In genomic region chr20:14288341-14289330, GRCh38 we compare ENCODE assay signal across 18 cellular contexts. TPM values are rescaled to one million over a fixed set of nuclear protein-coding genes. Genes with fewer than 3 reads are reported as not detected.
A peak's percentile ranks its signal among the peaks of the same experiment; 100 is the strongest.
DNase-seq lines count a peak whose midpoint lies in the region; ATAC-seq and TF ChIP-seq lines count a peak whose summit lies in the region.
"Had no signal": no experiment of that assay in that cellular context is flagged by ENCODE, and none has a peak within 500 bp of the region (broad histone marks: within the 10 kb centered on the region; RNA-seq: fewer than 3 reads in every experiment).

No MANE protein-coding gene starts in this region.

- intact Hi-C loops in upper lobe of right lung (cut with DNase I): no loop called here
- intact Hi-C loops in esophagus squamous epithelium (cut with DNase I): no loop called here

- POLR2A ChIA-PET in SK-N-SH (lab: Yijun Ruan, JAX): no interaction called here

- ATAC-seq in upper lobe of right lung: peak; percentile 52
- ATAC-seq: GM12878, GM23338, natural killer cell had no signal

- no peaks in the 10 kb centered on the region for H3K27me3 ChIP-seq in SK-N-SH (ENCODE audit: insufficient read depth)
- H3K27me3 ChIP-seq in upper lobe of right lung: no peaks in the 10 kb centered on the region
- no peaks in the 10 kb centered on the region for H3K27me3 ChIP-seq in esophagus squamous epithelium
- H3K27me3 ChIP-seq: cardiac muscle cell, thyroid gland had no signal

- H3K4me1 ChIP-seq in SK-N-SH (ENCODE audit: control insufficient read depth in 1 of 2, insufficient read depth in 2 of 2, low read depth in 1 of 2, low read length in 1 of 2) (no peaks in the 10 kb centered on the region), upper lobe of right lung (no peaks in the 10 kb centered on the region), esophagus squamous epithelium (peaks cover 0 to 20% (median 0%) of the 10 kb centered on the region in 3 donors)
- H3K4me1 ChIP-seq: thyroid gland had no signal

- H2AFZ ChIP-seq in SK-N-SH (ENCODE audit: low read depth): no peak overlapping the region
- H2AFZ ChIP-seq: GM23338 had no signal

- no peak for TF ChIP-seq RAD21 in SK-N-SH (IDR thresholded peaks at IDR 0.05; ENCODE audit: low read length)

- 0 out of 2 replicates have a peak overlapping the region, but pooled peaks have one; percentile 9 for H3K4me2 ChIP-seq in SK-N-SH
- H3K4me2 ChIP-seq: GM23338 had no signal

- no peaks in the 10 kb centered on the region for H3K79me2 ChIP-seq in SK-N-SH (ENCODE audit: insufficient read depth)

- DNase-seq in DMS53 (lab: John Stamatoyannopoulos, UW) (peak; percentile 51), DMS53 treated with DMSO at 0.1 percent for 48 hours (lab: John Stamatoyannopoulos, UW; ENCODE audit: unreplicated experiment) (no peak), SK-N-SH (no peak), foreskin fibroblast (peak; percentile 77 to 83), upper lobe of right lung (no peak), activated T-cell treated with anti-CD3 and anti-CD28 coated beads for 4 hours (no peak), pons (ENCODE audit: low spot score) (no peak), esophagus squamous epithelium (lab: John Stamatoyannopoulos, UW) (no peak)
- DNase-seq: activated CD4-positive, alpha-beta T cell treated with anti-CD3 and anti-CD28 coated beads for 1 hour; natural killer cell; NCI-H146; small intestine; thyroid gland had no signal

- TF ChIP-seq EP300 in SK-N-SH (IDR thresholded peaks at IDR 0.05; ENCODE audit: borderline replicate concordance in 1 of 2, low read depth in 1 of 2, low read length in 1 of 2): no peak

- WGBS in SK-N-SH (ENCODE audit: low lambda C conversion rate): 42% methylated on average over 3 of the region's 3 CpGs
- WGBS in esophagus squamous epithelium, 2 donors: 48 to 59% methylated on average over 3 of the region's 3 CpGs

- no peaks in the 10 kb centered on the region for H4K20me1 ChIP-seq in SK-N-SH (ENCODE audit: insufficient read depth)

- no peak for TF ChIP-seq POLR2A in esophagus squamous epithelium (IDR thresholded peaks at IDR 0.05)

- no peak overlapping the region for H3K9ac ChIP-seq in SK-N-SH

- H3K4me3 ChIP-seq in SK-N-SH (ENCODE audit: low read depth in 2 of 2, low read length in 1 of 2) (no peak overlapping the region), foreskin fibroblast (ENCODE audit: low read depth in 1 of 2, low read length in 2 of 2) (no peak overlapping the region), upper lobe of right lung (no peak overlapping the region), esophagus squamous epithelium (no peak overlapping the region)
- H3K4me3 ChIP-seq: cardiac muscle cell, GM12878, GM23338, thyroid gland had no signal

- H3F3A ChIP-seq in SK-N-SH (replicated peaks; ENCODE audit: insufficient read depth): no peaks in the 10 kb centered on the region

- no peaks in the 10 kb centered on the region for H3K9me3 ChIP-seq in SK-N-SH
- H3K9me3 ChIP-seq in upper lobe of right lung: no peaks in the 10 kb centered on the region
- no peaks in the 10 kb centered on the region for H3K9me3 ChIP-seq in esophagus squamous epithelium
- H3K9me3 ChIP-seq: thyroid gland had no signal

- H3K27ac ChIP-seq in SK-N-SH (ENCODE audit: low read depth in 2 of 2, low read length in 1 of 2): peak overlapping the region in 1 of 2 experiments; percentile 18; a peak in 1 of 4 replicates
- H3K27ac ChIP-seq in upper lobe of right lung: no peak overlapping the region
- H3K27ac ChIP-seq in esophagus squamous epithelium: peak overlapping the region in 2 of 4 donors; percentile 1 to 38
- H3K27ac ChIP-seq: 22Rv1, cardiac muscle cell, thyroid gland had no signal

- H3K36me3 ChIP-seq in SK-N-SH (replicated peaks in 1 of 2; ENCODE audit: control insufficient read depth in 1 of 2, insufficient read depth in 2 of 2, low read length in 1 of 2) (no peaks in the 10 kb centered on the region), upper lobe of right lung (no peaks in the 10 kb centered on the region), esophagus squamous epithelium (no peaks in the 10 kb centered on the region)
- H3K36me3 ChIP-seq: cardiac muscle cell, thyroid gland had no signal

- CTCF ChIA-PET in SK-N-SH (lab: Yijun Ruan, JAX): no interaction called here

- no peaks in the 10 kb centered on the region for H3K9me2 ChIP-seq in SK-N-SH

- TF ChIP-seq CTCF in SK-N-SH (IDR thresholded peaks at IDR 0.05) (no peak), foreskin fibroblast (IDR thresholded peaks at IDR 0.05; ENCODE audit: low read depth, low read length) (no peak), upper lobe of right lung (IDR thresholded peaks at IDR 0.05) (no peak), esophagus squamous epithelium (IDR thresholded peaks at IDR 0.05) (no peak)

TF ChIP-seq in SK-N-SH, 30 proteins besides CTCF, POLR2A, EP300 and RAD21:
- TF ChIP-seq ZBTB33 (IDR thresholded peaks at IDR 0.05; ENCODE audit: borderline replicate concordance, low read depth) (no peak), FOSL2 (IDR thresholded peaks at IDR 0.05; ENCODE audit: borderline replicate concordance, low read depth) (peak; percentile 74; the same call in 1 of the 2 replicates), JUND (IDR thresholded peaks at IDR 0.05) (peak; percentile 51; the same call in 1 of the 2 replicates), SIN3A (IDR thresholded peaks at IDR 0.05; ENCODE audit: borderline replicate concordance, low read depth, low read length) (no peak), MXI1 (IDR thresholded peaks at IDR 0.05; ENCODE audit: low read depth, low read length) (no peak), TAF1 (IDR thresholded peaks at IDR 0.05; ENCODE audit: borderline replicate concordance, low read depth, low read length) (no peak)
- TF ChIP-seq, protein P1, sequence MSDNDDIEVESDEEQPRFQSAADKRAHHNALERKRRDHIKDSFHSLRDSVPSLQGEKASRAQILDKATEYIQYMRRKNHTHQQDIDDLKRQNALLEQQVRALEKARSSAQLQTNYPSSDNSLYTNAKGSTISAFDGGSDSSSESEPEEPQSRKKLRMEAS (IDR thresholded peaks at IDR 0.05; ENCODE audit: low read depth): no peak

RNA-seq across cellular contexts. Expression of gene FLRT3, which starts 48.8 kb away (rescaled TPM):
- 1.8 and 2.2 TPM in 2 replicates for polyA plus RNA-seq in SK-N-SH (2012; rRNA removed)
- polyA plus RNA-seq in SK-N-SH (2012; cell fraction: cytosol; rRNA removed): 2.1 and 2.2 TPM in 2 replicates
- polyA plus RNA-seq in SK-N-SH (2012; cell fraction: nucleus; rRNA removed): 1.3 and 2.7 TPM in 2 replicates
- total RNA-seq in upper lobe of right lung (71.2 TPM), esophagus squamous epithelium (10 to 100 TPM in 1 of 4 donors, 1 to 10 TPM in 3; 1.6 to 11.8 (median 6.4) TPM)
- total RNA-seq: activated T-helper 2 cell treated with anti-CD3 and anti-CD28 coated beads, Interferon-gamma antibody, Interleukin-2, Interleukin-4, amounts not matched to agents 10 μg/mL and 5 μg/mL and 100 μg/mL, durations not matched to agents 14 hours and 24 hours and 36 hours; natural killer cell had no signal

Comparison
In these comparisons a context has a peak if more than half of its experiments do, and no peak if none do; other contexts are left out.
1. DNase-seq: peak in DMS53 (single experiment) and foreskin fibroblast (2 of 2); none in DMS53 treated with DMSO at 0.1 percent for 48 hours (single experiment), SK-N-SH (single experiment), upper lobe of right lung (single experiment), activated T-cell treated with anti-CD3 and anti-CD28 coated beads for 4 hours (single experiment), pons (single experiment) and esophagus squamous epithelium (single experiment).